In genomic region chr2:52831216-52831615, GRCh38 we compare ENCODE assay signal across 2 cellular contexts.
"Had no signal": no experiment of that assay in that cellular context is flagged by ENCODE, and none has a peak within 500 bp of the region (broad histone marks: within the 10 kb centered on the region; RNA-seq: fewer than 3 reads in every experiment).

No MANE protein-coding gene starts in this region.

- DNase-seq: GDM1, GF-D8 had no signal
